ENCODE assay signal across 8 cellular contexts in the genomic region with DNA sequence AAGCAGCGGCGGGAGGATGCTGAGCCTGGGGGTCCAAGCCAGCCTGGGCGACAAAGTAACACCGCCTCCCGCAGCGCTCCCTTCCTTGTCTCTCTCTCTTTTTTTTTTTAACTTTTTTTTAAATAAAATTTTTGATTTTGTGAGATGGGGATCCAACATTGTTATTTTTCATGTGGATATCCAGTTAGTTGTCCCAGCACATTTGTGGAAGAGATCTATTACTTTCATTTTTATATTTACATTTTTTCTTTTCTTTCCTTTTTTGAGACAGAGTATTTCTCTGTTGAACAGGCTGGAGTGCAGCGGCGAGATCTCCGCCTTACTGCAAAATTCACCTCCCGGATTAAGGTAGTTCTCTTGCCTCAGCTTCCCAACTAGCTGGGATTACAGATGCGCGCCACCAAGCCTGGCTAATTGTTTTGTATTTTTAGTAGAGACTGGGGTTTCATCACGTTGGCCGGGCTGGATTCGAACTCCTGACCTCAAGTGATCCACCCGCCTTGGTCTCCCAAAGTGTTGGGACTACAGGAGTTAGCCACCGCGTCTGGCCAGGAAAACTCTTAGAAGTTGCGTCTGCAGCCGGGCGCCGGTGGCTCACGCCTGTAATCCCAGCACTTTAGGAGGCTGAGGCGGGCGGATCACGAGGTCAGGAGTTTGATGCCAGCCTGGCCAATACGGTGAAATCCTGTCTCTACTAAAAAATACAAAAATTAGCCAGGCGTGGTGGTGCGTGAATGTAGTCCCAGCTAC. TPM values are rescaled to one million over a fixed set of nuclear protein-coding genes. Genes with fewer than 3 reads are reported as not detected.
A peak's percentile ranks its signal among the peaks of the same experiment; 100 is the strongest.
DNase-seq lines count a peak whose midpoint lies in the region; ATAC-seq and TF ChIP-seq lines count a peak whose summit lies in the region.

No MANE protein-coding gene starts in this region.

- peak overlapping the region; percentile 70 for H3K4me3 ChIP-seq in GM06990 (replicated peaks; ENCODE audit: low read depth, low read length)
- peak overlapping the region; percentile 34 to 97 for H3K4me3 ChIP-seq in esophagus (ENCODE audit: low read depth in 1 of 2, low read length in 2 of 2)
- peak overlapping the region; percentile 70 to 87 for H3K4me3 ChIP-seq in prostate gland

- WGBS in esophagus, 2 donors = 65% methylated on average over 29 of the region's 29 CpGs
- 56% methylated on average over 29 of the region's 29 CpGs for WGBS in prostate gland

- DNase-seq in GM06990 (ENCODE audit: extremely low read depth, insufficient read length) (no peak), RWPE1 (ENCODE audit: low spot score) (no peak), prostate gland (ENCODE audit: low spot score) (no peak), NCI-H524 (lab: John Stamatoyannopoulos, UW) (no peak), occipital lobe (lab: John Stamatoyannopoulos, UW) (no peak), NCI-H1436 (lab: John Stamatoyannopoulos, UW) (no peak)

- ATAC-seq in GM18868 (IDR thresholded peaks at IDR 0.05; ENCODE audit: unreplicated experiment) = no peak

- TF ChIP-seq POLR2A in prostate gland (IDR thresholded peaks at IDR 0.05) = no peak

- CTCF ChIA-PET in RWPE1 (lab: Yijun Ruan, JAX) = no interaction called here

- H3K4me1 ChIP-seq in esophagus (ENCODE audit: control insufficient read depth in 2 of 2, insufficient read depth in 2 of 2, low read length in 1 of 2) (peaks cover 0 to 3% of the 10 kb centered on the region in 2 donors), prostate gland (replicated peaks) (peaks cover 7% of the 10 kb centered on the region)

- no peaks in the 10 kb centered on the region for H3K36me3 ChIP-seq in GM06990 (ENCODE audit: control insufficient read depth, insufficient read depth, low read length)
- no peaks in the 10 kb centered on the region for H3K36me3 ChIP-seq in esophagus (ENCODE audit: control insufficient read depth in 2 of 2, insufficient read depth in 2 of 2, low read length in 1 of 2)
- H3K36me3 ChIP-seq in prostate gland = no peaks in the 10 kb centered on the region

- POLR2A ChIA-PET in RWPE1 (lab: Yijun Ruan, JAX; ENCODE audit: low non-redundant PET) = interaction anchor here (1.0 kb wide), 1 partner anchor 20 kb away, joined by 3 read pairs; a partner anchor contains a TSS

- no peak for TF ChIP-seq CTCF in GM06990 (IDR thresholded peaks at IDR 0.05; ENCODE audit: insufficient read depth, low read length, poor library complexity, severe bottlenecking)
- no peak for TF ChIP-seq CTCF in RWPE1 (conservative IDR thresholded peaks at IDR 0.05; ENCODE audit: low read depth)
- no peak for TF ChIP-seq CTCF in prostate gland (IDR thresholded peaks at IDR 0.05)

- H3K27ac ChIP-seq in RWPE1 = peak overlapping the region; percentile 77
- H3K27ac ChIP-seq in esophagus (ENCODE audit: low read depth in 2 of 2, low read length in 1 of 2) = peak overlapping the region; percentile 54 to 89
- peak overlapping the region; percentile 93 to 94 for H3K27ac ChIP-seq in prostate gland

- H3K9me3 ChIP-seq in esophagus (ENCODE audit: control insufficient read depth in 2 of 2, insufficient read depth in 1 of 2, low read depth in 1 of 2, low read length in 1 of 2) (peaks cover 13 to 16% of the 10 kb centered on the region in 2 donors), prostate gland (no peaks in the 10 kb centered on the region)

- H3K27me3 ChIP-seq in GM06990 (replicated peaks; ENCODE audit: control insufficient read depth, insufficient read depth, low read length) (no peaks in the 10 kb centered on the region), esophagus (ENCODE audit: control insufficient read depth in 1 of 2, insufficient read depth in 2 of 2, low read length in 2 of 2) (no peaks in the 10 kb centered on the region), prostate gland (replicated peaks; ENCODE audit: insufficient read depth) (no peaks in the 10 kb centered on the region)

- intact Hi-C loops in prostate gland (cut with DNase I) = no loop called here

RNA-seq across cellular contexts. Expression of a gene that starts 19.4 kb away (rescaled TPM):
- 1 to 10 TPM; 2.0 to 2.1 TPM for polyA plus RNA-seq in esophagus
- 10 to 100 TPM; 15.8 to 31.8 TPM for total RNA-seq in prostate gland
- total RNA-seq in occipital lobe = 5.8 TPM

RNA-seq across cellular contexts. Expression of a gene that starts 20.1 kb away (rescaled TPM):
- polyA plus RNA-seq in esophagus = 1 to 10 TPM; 1.9 to 2.7 TPM
- total RNA-seq in prostate gland (10 to 100 TPM; 21.4 to 34.5 TPM), occipital lobe (5.5 TPM)

RNA-seq across cellular contexts. Expression of a gene that starts 45.9 kb away (rescaled TPM):
- polyA plus RNA-seq in esophagus = 1 to 10 TPM; 1.6 to 2.5 TPM
- total RNA-seq in prostate gland = 10 to 100 TPM; 20.0 to 42.9 TPM
- total RNA-seq in occipital lobe = 22.6 TPM
